Comparison of ENCODE assay signal across 1 cellular context in the genomic region with DNA sequence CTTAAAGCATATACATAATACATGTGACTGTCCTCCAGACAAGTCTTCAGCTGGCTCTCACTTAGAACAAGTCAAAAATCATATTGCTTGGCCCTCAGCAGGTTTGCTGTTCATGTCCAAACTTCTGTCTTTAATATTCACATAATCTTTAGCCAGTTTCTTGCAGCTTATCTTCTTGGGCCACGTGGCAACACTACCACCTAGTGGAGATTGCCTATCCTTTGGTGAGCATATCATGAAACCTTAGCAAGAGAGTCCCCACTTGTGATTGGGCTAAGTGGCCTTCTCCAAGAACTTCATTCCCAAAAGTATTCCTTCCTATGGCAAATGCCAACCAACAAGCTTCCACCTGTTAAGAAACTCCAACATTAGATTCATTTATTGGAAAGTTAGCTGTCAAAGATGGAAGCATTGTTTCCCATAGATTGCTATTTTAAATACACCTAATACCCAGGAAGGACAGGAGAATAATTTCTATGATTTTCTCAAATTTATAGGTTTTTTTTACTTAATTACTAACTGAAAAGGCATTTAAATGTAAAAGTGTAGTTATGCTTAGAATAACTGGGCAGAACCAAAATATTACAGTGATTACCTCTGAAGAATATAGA.
TF ChIP-seq lines count a peak whose summit lies in the region.

No MANE protein-coding gene starts in this region.

TF ChIP-seq in GM23338, 12 proteins besides CTCF, POLR2A, EP300 and RAD21 (continued from another document):
- no peak for TF ChIP-seq ZNF462 (CRISPR knock-in tag; IDR thresholded peaks at IDR 0.05)
- no peak for TF ChIP-seq ETS1 (IDR thresholded peaks at IDR 0.05)
- no peak for TF ChIP-seq EZH2phosphoT487 (IDR thresholded peaks at IDR 0.05; ENCODE audit: unreplicated experiment)
- no peak for TF ChIP-seq STAT1 (IDR thresholded peaks at IDR 0.05; ENCODE audit: unreplicated experiment)
- TF ChIP-seq REST (IDR thresholded peaks at IDR 0.05; ENCODE audit: unreplicated experiment), result no peak
- no peak for TF ChIP-seq JUNB (IDR thresholded peaks at IDR 0.05; ENCODE audit: unreplicated experiment)
- no peak for TF ChIP-seq EZH2 (IDR thresholded peaks at IDR 0.05; ENCODE audit: low read depth, unreplicated experiment)
